Comparison of ENCODE assay signal across 1 cellular context in the genomic region with DNA sequence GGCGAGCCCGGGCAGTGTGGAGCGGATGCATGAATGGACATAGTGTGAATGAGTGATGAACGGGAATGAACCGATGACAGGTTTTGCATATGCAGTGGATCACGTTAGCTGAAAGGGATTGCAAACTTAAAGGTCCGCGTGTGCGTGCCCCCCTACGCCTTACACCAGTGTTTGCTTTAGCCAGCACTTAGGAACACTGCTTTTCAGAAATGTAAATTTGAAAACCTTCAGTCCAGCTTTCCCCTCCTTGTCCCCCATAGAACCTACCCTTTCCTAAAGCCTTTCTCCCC.
TF ChIP-seq lines count a peak whose summit lies in the region.

No MANE protein-coding gene starts in this region.

TF ChIP-seq in GM23338, 12 proteins besides CTCF, POLR2A, EP300 and RAD21 (continued from another document):
- TF ChIP-seq ZNF462 (CRISPR knock-in tag; IDR thresholded peaks at IDR 0.05) (no peak), POLR2AphosphoS5 (IDR thresholded peaks at IDR 0.05; ENCODE audit: low read depth) (no peak), NANOG (IDR thresholded peaks at IDR 0.05; ENCODE audit: borderline replicate concordance) (no peak), ZNF331 (CRISPR knock-in tag; IDR thresholded peaks at IDR 0.05; ENCODE audit: low read depth) (no peak), JUNB (IDR thresholded peaks at IDR 0.05; ENCODE audit: unreplicated experiment) (no peak), EZH2 (IDR thresholded peaks at IDR 0.05; ENCODE audit: low read depth, unreplicated experiment) (no peak)
